In the genomic region with DNA sequence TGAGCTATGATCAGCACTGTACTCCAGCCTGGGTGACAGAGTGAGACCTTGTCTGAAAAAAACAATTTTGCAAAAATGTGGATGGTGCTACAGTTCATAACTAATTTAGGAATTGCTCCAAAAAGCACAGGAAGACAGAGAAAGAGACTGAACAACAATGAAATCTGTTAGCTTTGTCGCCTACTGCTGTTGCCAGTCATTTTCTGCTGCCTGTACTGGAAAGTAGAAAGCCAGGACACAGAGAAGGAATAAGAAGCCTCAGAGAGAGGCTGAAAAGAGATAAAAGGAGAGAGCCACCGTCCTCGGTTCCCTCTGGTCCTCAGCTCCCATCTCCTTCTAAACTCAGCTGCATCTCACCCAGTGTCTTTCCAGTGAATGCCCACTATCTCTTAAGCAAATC, we compare ENCODE assay signal across 26 cellular contexts. TPM values are rescaled to one million over a fixed set of nuclear protein-coding genes. Genes with fewer than 3 reads are reported as not detected.
"Had no signal": no experiment of that assay in that cellular context is flagged by ENCODE, and none has a peak within 500 bp of the region (broad histone marks: within the 10 kb centered on the region; RNA-seq: fewer than 3 reads in every experiment).

No MANE protein-coding gene starts in this region.

- H3K27ac Mint-ChIP-seq: nephron; progenitor cell of endocrine pancreas; stimulated activated naive B cell treated with anti-CD40 and anti-IgM and Interleukin-4, amounts not matched to agents 10 μg/mL and 1 μg/mL and 100 μg/mL, for 72 hours had no signal

- H3K4me3 ChIP-seq: left lung, lower lobe of right lung, ovary, right atrium auricular region, right lobe of liver, smooth muscle cell, stomach, thoracic aorta, tibial artery, upper lobe of right lung had no signal

- H3K4me1 ChIP-seq: left lung, lower lobe of right lung, right atrium auricular region, right lobe of liver, stomach, tibial artery, upper lobe of right lung had no signal

- H3K4me2 ChIP-seq: smooth muscle cell had no signal

- H3K4me1 Mint-ChIP-seq: naive thymus-derived CD8-positive, alpha-beta T cell; nephron; neural crest cell; stimulated activated naive B cell treated with anti-CD40 and anti-IgM and Interleukin-4, amounts not matched to agents 10 μg/mL and 1 μg/mL and 100 μg/mL, for 72 hours had no signal

- H3K27ac ChIP-seq: left lung, lower lobe of right lung, ovary, right atrium auricular region, right lobe of liver, stomach, thoracic aorta, tibial artery, upper lobe of right lung had no signal

- DNase-seq: hippocampal formation; kidney glomerular epithelial cell; left cardiac atrium; left lung; lower lobe of right lung; mammary epithelial cell; mesenchymal stem cell; naive thymus-derived CD8-positive, alpha-beta T cell; ovary; right lobe of liver; stimulated activated CD4-positive, alpha-beta T cell treated with anti-CD3 and anti-CD28 coated beads, Interleukin-12 subunit alpha, Interleukin-12 subunit beta, amount 100 ng/mL, for 4 hours; stimulated activated CD4-positive, alpha-beta T cell treated with anti-CD3 and anti-CD28 coated beads, Interleukin-15, amount 100 ng/mL, for 24 hours; stimulated activated CD4-positive, alpha-beta T cell treated with anti-CD3 and anti-CD28 coated beads, Interleukin-2, amount 100 ng/mL, for 24 hours; stimulated activated CD4-positive, alpha-beta T cell treated with anti-CD3 and anti-CD28 coated beads, Interleukin-4, amount 100 ng/mL, for 1 hour; stimulated activated naive B cell treated with anti-CD40 and anti-IgM and Interleukin-4, amounts not matched to agents 10 μg/mL and 1 μg/mL and 100 μg/mL, for 72 hours; stimulated activated naive CD8-positive, alpha-beta T cell treated with anti-CD3 and anti-CD28 coated beads, Interleukin-15, Interleukin-2, amounts not matched to agents 100 U/mL and 50 U/mL, for 24 hours; stomach; tibial artery; trophoblast cell; upper lobe of right lung had no signal

- H3K36me3 ChIP-seq: left lung, lower lobe of right lung, ovary, right atrium auricular region, right lobe of liver, stomach, thoracic aorta, tibial artery, upper lobe of right lung had no signal

- H3K9me3 Mint-ChIP-seq: naive thymus-derived CD8-positive, alpha-beta T cell; nephron; neural crest cell; stimulated activated naive B cell treated with anti-CD40 and anti-IgM and Interleukin-4, amounts not matched to agents 10 μg/mL and 1 μg/mL and 100 μg/mL, for 72 hours had no signal

- H3K36me3 Mint-ChIP-seq: naive thymus-derived CD8-positive, alpha-beta T cell; stimulated activated naive B cell treated with anti-CD40 and anti-IgM and Interleukin-4, amounts not matched to agents 10 μg/mL and 1 μg/mL and 100 μg/mL, for 72 hours had no signal

- H3K4me3 Mint-ChIP-seq: naive thymus-derived CD8-positive, alpha-beta T cell; nephron; neural crest cell; stimulated activated naive B cell treated with anti-CD40 and anti-IgM and Interleukin-4, amounts not matched to agents 10 μg/mL and 1 μg/mL and 100 μg/mL, for 72 hours had no signal

- H3K27me3 ChIP-seq: ovary, right atrium auricular region, right lobe of liver, upper lobe of right lung had no signal

- ATAC-seq: left cardiac atrium; left lung; lower lobe of right lung; naive thymus-derived CD8-positive, alpha-beta T cell; right lobe of liver; stimulated activated naive B cell treated with anti-CD40 and anti-IgM and Interleukin-4, amounts not matched to agents 10 μg/mL and 1 μg/mL and 100 μg/mL, for 72 hours; stimulated activated naive CD8-positive, alpha-beta T cell treated with anti-CD3 and anti-CD28 coated beads, Interleukin-15, Interleukin-2, amounts not matched to agents 100 U/mL and 50 U/mL, for 24 hours; upper lobe of right lung had no signal

- H3K9me3 ChIP-seq: left lung, lower lobe of right lung, ovary, right atrium auricular region, right lobe of liver, stomach, thoracic aorta, tibial artery, upper lobe of right lung had no signal

RNA-seq across cellular contexts. Expression of a gene that starts 8.6 kb away (rescaled TPM):
- total RNA-seq: naive thymus-derived CD8-positive, alpha-beta T cell had no signal
